Comparison of ENCODE assay signal across 14 cellular contexts in genomic region chr5:57184322-57184721, GRCh38. TPM values are rescaled to one million over a fixed set of nuclear protein-coding genes. Genes with fewer than 3 reads are reported as not detected.
DNase-seq lines count a peak whose midpoint lies in the region; ATAC-seq and TF ChIP-seq lines count a peak whose summit lies in the region.
"Had no signal": no experiment of that assay in that cellular context is flagged by ENCODE, and none has a peak within 500 bp of the region (broad histone marks: within the 10 kb centered on the region; RNA-seq: fewer than 3 reads in every experiment).

No MANE protein-coding gene starts in this region.

- H3K4me1 ChIP-seq in mammary epithelial cell (ENCODE audit: insufficient read depth, low read length): peaks cover 4% of the 10 kb centered on the region
- H3K4me1 ChIP-seq in foreskin keratinocyte: peaks cover 19% of the 10 kb centered on the region
- peaks cover 100% of the 10 kb centered on the region for H3K4me1 ChIP-seq in left ventricle myocardium inferior

- H2AFZ ChIP-seq in mammary epithelial cell (ENCODE audit: low read depth, low read length): no peak overlapping the region
- no peak overlapping the region for H2AFZ ChIP-seq in SU-DHL-6 (ENCODE audit: low read depth, low read length, severe bottlenecking)

- no peaks in the 10 kb centered on the region for H3K27me3 ChIP-seq in mammary epithelial cell (ENCODE audit: insufficient read depth, low read length)
- no peaks in the 10 kb centered on the region for H3K27me3 ChIP-seq in SU-DHL-6 (ENCODE audit: low read length)
- H3K27me3 ChIP-seq in foreskin keratinocyte: no peaks in the 10 kb centered on the region
- no peaks in the 10 kb centered on the region for H3K27me3 ChIP-seq in left ventricle myocardium inferior (ENCODE audit: low read depth)
- H3K27me3 ChIP-seq: right atrium auricular region had no signal

- no peaks in the 10 kb centered on the region for H3K9me2 ChIP-seq in SU-DHL-6 (replicated peaks; ENCODE audit: insufficient read depth, low read length)

- H3K36me3 Mint-ChIP-seq in MCF 10A (ENCODE audit: insufficient read depth, unreplicated experiment): peaks cover 57% of the 10 kb centered on the region

- peaks cover 23% of the 10 kb centered on the region for H3F3A ChIP-seq in SU-DHL-6 (ENCODE audit: insufficient read depth)

- POLR2A ChIA-PET in MCF 10A (lab: Yijun Ruan, JAX): interaction anchor here (1.2 to 1.4 kb wide), 2 partner anchors 12 to 32 kb away, joined by 3 to 4 read pairs; no protein-coding TSS in a partner anchor

- peaks cover 33% of the 10 kb centered on the region for H3K4me1 Mint-ChIP-seq in MCF 10A (ENCODE audit: insufficient read depth, unreplicated experiment)

- H3K4me3 Mint-ChIP-seq in MCF 10A (ENCODE audit: unreplicated experiment): no peak overlapping the region
- H3K4me3 Mint-ChIP-seq: T-helper 1 cell treated with Interleukin-12 subunit alpha and Interleukin-12 subunit beta and Interleukin-4 antibody, amounts not matched to agents 30 μg/mL and 1 μg/mL, for 36 hours had no signal

- no peak overlapping the region for H3K27ac ChIP-seq in mammary epithelial cell (ENCODE audit: insufficient read depth, low read depth, low read length)
- H3K27ac ChIP-seq in SU-DHL-6 (ENCODE audit: low read depth, low read length): no peak overlapping the region
- no peak overlapping the region for H3K27ac ChIP-seq in foreskin keratinocyte
- no peak overlapping the region for H3K27ac ChIP-seq in left ventricle myocardium inferior (replicated peaks)
- H3K27ac ChIP-seq: KMS-11, right atrium auricular region had no signal

- 96% methylated on average over 2 of the region's 2 CpGs for WGBS in mammary epithelial cell (ENCODE audit: low coverage, missing lambda C conversion rate)

- H4K20me1 ChIP-seq in mammary epithelial cell (ENCODE audit: insufficient read depth, low read length) (peaks cover 5% of the 10 kb centered on the region), SU-DHL-6 (ENCODE audit: low read depth, low read length) (peaks cover 66% of the 10 kb centered on the region)

- no peaks in the 10 kb centered on the region for H3K27me3 Mint-ChIP-seq in MCF 10A (ENCODE audit: insufficient read depth, unreplicated experiment)

- H3K9me3 Mint-ChIP-seq in MCF 10A (ENCODE audit: unreplicated experiment): no peaks in the 10 kb centered on the region
- H3K9me3 Mint-ChIP-seq: T-helper 1 cell treated with Interleukin-12 subunit alpha and Interleukin-12 subunit beta and Interleukin-4 antibody, amounts not matched to agents 30 μg/mL and 1 μg/mL, for 36 hours had no signal

- no TSS peak for BruUV-seq in MCF 10A (replicated peaks; lab: Mats Ljungman, UMichigan)
- no TSS peak for BruUV-seq in mammary epithelial cell (replicated peaks; lab: Mats Ljungman, UMichigan)

- intact Hi-C loops in MCF 10A (cut with micrococcal nuclease): no loop called here
- intact Hi-C loops in mammary epithelial cell (cut with micrococcal nuclease): no loop called here
- intact Hi-C loops in left ventricle myocardium inferior (cut with micrococcal nuclease): no loop called here

- H3K27ac Mint-ChIP-seq in MCF 10A (ENCODE audit: low read depth, unreplicated experiment): no peak overlapping the region
- H3K27ac Mint-ChIP-seq: T-helper 1 cell treated with Interleukin-12 subunit alpha and Interleukin-12 subunit beta and Interleukin-4 antibody, amounts not matched to agents 30 μg/mL and 1 μg/mL, for 36 hours had no signal

- CTCF ChIA-PET in MCF 10A (lab: Yijun Ruan, JAX) (interaction anchor here (0.6 to 1.4 kb wide), 5 partner anchors 9 to 270 kb away, joined by 3 to 6 read pairs (median 3); no protein-coding TSS in a partner anchor), mammary epithelial cell (lab: Charles Lee; ENCODE audit: low non-redundant PET) (no interaction called here)

- dilution Hi-C loops in mammary epithelial cell (cut with HindIII; ENCODE audit: low sequenced_read_pairs): no loop called here

- H3K4me3 ChIP-seq in mammary epithelial cell (replicated peaks in 1 of 3; ENCODE audit: insufficient read depth in 1 of 3, low read depth in 2 of 3, low read length in 3 of 3) (no peak overlapping the region), SU-DHL-6 (ENCODE audit: insufficient read depth, low read length, poor library complexity, severe bottlenecking) (no peak overlapping the region), left ventricle myocardium inferior (no peak overlapping the region)
- H3K4me3 ChIP-seq: right atrium auricular region had no signal

- H3K9ac ChIP-seq in mammary epithelial cell (ENCODE audit: insufficient read depth, low read length) (no peak overlapping the region), SU-DHL-6 (ENCODE audit: low read length) (no peak overlapping the region)
- H3K9ac ChIP-seq: KMS-11 had no signal

- DNase-seq in MCF 10A (ENCODE audit: unreplicated experiment) (peak; percentile 32), mammary epithelial cell (no peak), foreskin keratinocyte (peak in 1 of 2 donors; percentile 29), left ventricle myocardium inferior (no peak), omental fat pad (ENCODE audit: low spot score) (no peak)
- DNase-seq in effector CD8-positive, alpha-beta T cell (lab: John Stamatoyannopoulos, UW): no peak
- DNase-seq: amniotic stem cell, dermis blood vessel endothelial cell, NCI-H2029 had no signal

- H3K4me2 ChIP-seq in mammary epithelial cell (ENCODE audit: insufficient read depth, low read depth, low read length) (no peak overlapping the region), SU-DHL-6 (ENCODE audit: low read depth, low read length, poor library complexity, severe bottlenecking) (peak overlapping the region; percentile 74)
- H3K4me2 ChIP-seq: KMS-11 had no signal

- in situ Hi-C loops in mammary epithelial cell (cut with MboI; ENCODE audit: low sequenced_read_pairs in 2 of 2): no loop called here

- H3K79me2 ChIP-seq in mammary epithelial cell (ENCODE audit: insufficient read depth, low read length): peaks cover 100% of the 10 kb centered on the region
- peaks cover 100% of the 10 kb centered on the region for H3K79me2 ChIP-seq in SU-DHL-6 (ENCODE audit: insufficient read depth, low read length)

- H3K36me3 ChIP-seq in mammary epithelial cell (ENCODE audit: insufficient read depth, low read length) (no peaks in the 10 kb centered on the region), SU-DHL-6 (ENCODE audit: low read length) (no peaks in the 10 kb centered on the region), left ventricle myocardium inferior (peaks cover 9% of the 10 kb centered on the region)

- peak; percentile 66 for ATAC-seq in foreskin keratinocyte
- no peak for ATAC-seq in GM19351 (IDR thresholded peaks at IDR 0.05; ENCODE audit: unreplicated experiment)
- ATAC-seq in omental fat pad (ENCODE audit: low FRiP score): no peak

- H3K9me3 ChIP-seq in mammary epithelial cell (replicated peaks; ENCODE audit: insufficient read depth, low read length) (no peaks in the 10 kb centered on the region), SU-DHL-6 (ENCODE audit: insufficient read depth, low read length) (no peaks in the 10 kb centered on the region), left ventricle myocardium inferior (replicated peaks) (peaks cover 4% of the 10 kb centered on the region)
- H3K9me3 ChIP-seq: right atrium auricular region had no signal

- TF ChIP-seq CTCF in MCF 10A (IDR thresholded peaks at IDR 0.05; ENCODE audit: unreplicated experiment) (no peak), mammary epithelial cell (conservative IDR thresholded peaks at IDR 0.05 in 1 of 2, IDR thresholded peaks at IDR 0.05 in 1 of 2; ENCODE audit: extremely low read depth in 1 of 2, insufficient read depth in 1 of 2, low read depth in 1 of 2, low read length in 2 of 2) (peak in 1 of 2 donors; percentile 19), SU-DHL-6 (IDR thresholded peaks at IDR 0.05; ENCODE audit: insufficient read depth, low read length, poor library complexity, severe bottlenecking) (peak; percentile 33), foreskin keratinocyte (conservative IDR thresholded peaks at IDR 0.05) (peak; percentile 49), left ventricle myocardium inferior (IDR thresholded peaks at IDR 0.05; ENCODE audit: borderline replicate concordance) (no peak), omental fat pad (IDR thresholded peaks at IDR 0.05) (no peak)

RNA-seq across cellular contexts. Expression of gene GPBP1, which starts 10.5 kb away (rescaled TPM):
- total RNA-seq in MCF 10A (2022) (63.6 and 66.5 TPM in 2 replicates), mammary epithelial cell (10 to 100 TPM; 39.7 to 55.6 TPM), foreskin keratinocyte (49.5 and 53.5 TPM in 2 replicates), left ventricle myocardium inferior (47.4 TPM), omental fat pad (10 to 100 TPM; 56.1 to 99.0 (median 83.3) TPM)
- polyA plus RNA-seq in mammary epithelial cell (18.4 TPM), foreskin keratinocyte (24.7 and 30.2 TPM in 2 replicates)
- 27.1 TPM for polyA minus RNA-seq in mammary epithelial cell

Comparison
In these comparisons a context has a peak if more than half of its experiments do, and no peak if none do; other contexts are left out.
1. CTCF ChIP-seq: peak in SU-DHL-6 (single experiment) and foreskin keratinocyte (single experiment); none in MCF 10A (single experiment), left ventricle myocardium inferior (single experiment) and omental fat pad (0 of 3).